ENCODE assay signal across 12 cellular contexts in genomic region chr6:104956663-104957294, GRCh38. TPM values are rescaled to one million over a fixed set of nuclear protein-coding genes. Genes with fewer than 3 reads are reported as not detected.
DNase-seq lines count a peak whose midpoint lies in the region; ATAC-seq and TF ChIP-seq lines count a peak whose summit lies in the region.
"Had no signal": no experiment of that assay in that cellular context is flagged by ENCODE, and none has a peak within 500 bp of the region (broad histone marks: within the 10 kb centered on the region; RNA-seq: fewer than 3 reads in every experiment).

LIN28B (plus strand) TSS chr6:104957107; CDS start chr6:104957251, 144 bp downstream.

- H3K4me1 ChIP-seq in BE2C, result peaks cover 2% of the 10 kb centered on the region; the same call in 1 of the 2 replicates

- H3K36me3 ChIP-seq in BE2C, result peaks cover 20% of the 10 kb centered on the region

- CTCF ChIA-PET in HEK293T (lab: Yijun Ruan, JAX), result no interaction called here

- peak within 1 kb of the TSS; percentile 93 for H3K4me3 Mint-ChIP-seq in glutamatergic neuron (ENCODE audit: unreplicated experiment)

- no peaks in the 10 kb centered on the region for H3K27me3 ChIP-seq in BE2C

- H3K4me3 ChIP-seq in BE2C (ENCODE audit: low read depth, low read length), result peak within 1 kb of the TSS; percentile 96

- H3K27me3 Mint-ChIP-seq in glutamatergic neuron (ENCODE audit: unreplicated experiment), result peaks cover 13% of the 10 kb centered on the region

- POLR2A ChIA-PET in HEK293T (lab: Yijun Ruan, JAX), result interaction anchor here (0.6 to 4.4 kb wide), 8 partner anchors 8 to 236 kb away, joined by 3 to 33 read pairs (median 4); partner anchors contain the start of gene HACE1

- no peak for DNase-seq in BE2C
- DNase-seq in HEK293T (ENCODE audit: extremely low spot score), result peak; percentile 50
- DNase-seq in SK-N-DZ (ENCODE audit: low spot score), result peak; percentile 83
- DNase-seq in glutamatergic neuron, result no peak
- no peak for DNase-seq in NCI-H1105 treated with DMSO at 0.1 percent for 48 hours (lab: John Stamatoyannopoulos, UW)
- no peak for DNase-seq in activated CD4-positive, CD25-positive, alpha-beta regulatory T cell (lab: John Stamatoyannopoulos, UW)
- DNase-seq: effector CD8-positive, alpha-beta T cell had no signal

- H3K27ac Mint-ChIP-seq in glutamatergic neuron (ENCODE audit: unreplicated experiment), result peak within 1 kb of the TSS; percentile 99

- ATAC-seq in HG03045 (IDR thresholded peaks at IDR 0.05; ENCODE audit: unreplicated experiment) (no peak), HG02885 (IDR thresholded peaks at IDR 0.05; ENCODE audit: poor library complexity, unreplicated experiment) (no peak)
- ATAC-seq: sciatic nerve had no signal

- peaks cover 24% of the 10 kb centered on the region for H3K4me1 Mint-ChIP-seq in glutamatergic neuron (ENCODE audit: low read depth, unreplicated experiment)

- TF ChIP-seq CTCF in BE2C (IDR thresholded peaks at IDR 0.05; ENCODE audit: low read depth, low read length) (no peak), glutamatergic neuron (IDR thresholded peaks at IDR 0.05; ENCODE audit: partially characterized antibody, unreplicated experiment) (no peak)

- no peaks in the 10 kb centered on the region for H3K9me3 ChIP-seq in BE2C

- peaks cover 26% of the 10 kb centered on the region for H3K9me3 Mint-ChIP-seq in glutamatergic neuron (ENCODE audit: unreplicated experiment)

- H3K36me3 Mint-ChIP-seq in glutamatergic neuron (ENCODE audit: unreplicated experiment), result no peaks in the 10 kb centered on the region

TF ChIP-seq in HEK293T, 16 proteins besides CTCF, POLR2A, EP300 and RAD21:
- TF ChIP-seq, protein P1, sequence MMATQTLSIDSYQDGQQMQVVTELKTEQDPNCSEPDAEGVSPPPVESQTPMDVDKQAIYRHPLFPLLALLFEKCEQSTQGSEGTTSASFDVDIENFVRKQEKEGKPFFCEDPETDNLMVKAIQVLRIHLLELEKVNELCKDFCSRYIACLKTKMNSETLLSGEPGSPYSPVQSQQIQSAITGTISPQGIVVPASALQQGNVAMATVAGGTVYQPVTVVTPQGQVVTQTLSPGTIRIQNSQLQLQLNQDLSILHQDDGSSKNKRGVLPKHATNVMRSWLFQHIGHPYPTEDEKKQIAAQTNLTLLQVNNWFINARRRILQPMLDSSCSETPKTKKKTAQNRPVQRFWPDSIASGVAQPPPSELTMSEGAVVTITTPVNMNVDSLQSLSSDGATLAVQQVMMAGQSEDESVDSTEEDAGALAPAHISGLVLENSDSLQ (IDR thresholded peaks at IDR 0.05), result peak; percentile 96
- TF ChIP-seq ARNT (IDR thresholded peaks at IDR 0.05) (no peak), L3MBTL2 (conservative IDR thresholded peaks at IDR 0.05) (peak; percentile 50; the same call in 1 of the 2 replicates), CTBP1 (IDR thresholded peaks at IDR 0.05; ENCODE audit: borderline replicate concordance) (peak; percentile 26; the same call in 1 of the 2 replicates), ZNF384 (IDR thresholded peaks at IDR 0.05) (peak; percentile 92)
TF ChIP-seq in HEK293T: peak in this region for 4.

RNA-seq across cellular contexts. Expression of gene LIN28B, which starts in this region (rescaled TPM):
- polyA plus RNA-seq in BE2C (2012; ENCODE audit: insufficient read depth, insufficient read length, low read depth), result 9.6 TPM
- 34.6 and 39.7 TPM in 2 replicates for polyA plus RNA-seq in SK-N-DZ (2014; cell fraction: cytosol; rRNA removed)
- polyA plus RNA-seq in SK-N-DZ (2014; cell fraction: nucleus; rRNA removed), result 20.0 and 20.5 TPM in 2 replicates
- 105 TPM for total RNA-seq in glutamatergic neuron (ENCODE audit: unreplicated experiment)
- total RNA-seq: OCI-LY7, sciatic nerve had no signal
- polyA plus RNA-seq: keratinocyte had no signal

Comparison
In these comparisons a context has a peak if more than half of its experiments do, and no peak if none do; other contexts are left out.
1. DNase-seq: peak in HEK293T (single experiment) and SK-N-DZ (single experiment); none in BE2C (single experiment), glutamatergic neuron (single experiment), NCI-H1105 treated with DMSO at 0.1 percent for 48 hours (single experiment) and activated CD4-positive, CD25-positive, alpha-beta regulatory T cell (0 of 4).